ENCODE assay signal across 23 cellular contexts in the genomic region with DNA sequence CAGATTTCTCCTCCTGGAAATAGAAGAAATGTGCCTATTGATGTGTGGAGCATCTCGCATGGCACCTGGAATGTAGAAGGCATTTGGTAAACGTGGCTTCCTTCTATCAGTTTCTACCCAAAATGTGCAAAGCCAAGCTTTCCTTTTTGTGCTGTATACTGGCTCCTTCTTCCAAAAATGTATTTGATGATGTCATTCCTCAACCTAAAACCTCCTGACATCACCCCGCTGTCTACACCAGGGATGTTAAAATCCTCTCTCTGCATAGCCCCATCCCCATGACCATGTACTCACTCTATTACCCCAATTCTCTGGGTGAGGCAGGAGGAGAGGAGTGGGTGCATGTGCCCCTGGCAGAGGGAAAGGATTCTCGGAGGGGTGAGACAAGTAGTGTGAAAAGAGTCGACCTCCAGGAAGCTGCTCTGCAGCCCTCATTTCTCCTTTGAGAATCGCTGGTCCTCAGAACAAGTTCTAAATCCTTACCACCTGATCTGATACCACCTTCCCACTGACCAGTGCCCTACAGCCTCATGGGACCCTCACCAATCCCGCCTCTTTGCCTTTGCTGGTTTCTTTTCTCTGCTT. TPM values are rescaled to one million over a fixed set of nuclear protein-coding genes. Genes with fewer than 3 reads are reported as not detected.
DNase-seq lines count a peak whose midpoint lies in the region; ATAC-seq, FAIRE-seq and TF ChIP-seq lines count a peak whose summit lies in the region.
"Had no signal": no experiment of that assay in that cellular context is flagged by ENCODE, and none has a peak within 500 bp of the region (broad histone marks: within the 10 kb centered on the region; RNA-seq: fewer than 3 reads in every experiment).

No MANE protein-coding gene starts in this region.

- FAIRE-seq in K562 (lab: Jason Lieb, UNC): no peak
- FAIRE-seq: A204.1, GM12891, GM18507, H54 had no signal

- H3K4me3 ChIP-seq in right atrium auricular region: no peak overlapping the region
- H3K4me3 ChIP-seq in K562: no peak overlapping the region
- H3K4me3 ChIP-seq: BLaER1, HAP-1 had no signal

- no peak for TF ChIP-seq POLR2A in K562 (conservative IDR thresholded peaks at IDR 0.05)

- H3K36me3 ChIP-seq in right atrium auricular region (no peaks in the 10 kb centered on the region), K562 (ENCODE audit: control insufficient read depth, insufficient read depth, low read length) (no peaks in the 10 kb centered on the region)
- H3K36me3 ChIP-seq: BLaER1, HAP-1 had no signal

- DNase-seq in right atrium auricular region (ENCODE audit: low spot score) (peak; percentile 11), cardiac septum (ENCODE audit: low spot score) (no peak), K562 (ENCODE audit: extremely low read depth in 1 of 4, low spot score in 3 of 4) (no peak), islet precursor cell (peak; percentile 7), KG1 (lab: John Stamatoyannopoulos, UW) (no peak), COLO668 (lab: John Stamatoyannopoulos, UW; ENCODE audit: unreplicated experiment) (no peak)
- DNase-seq: CD4-positive, CD25-positive, alpha-beta regulatory T cell; CD8-positive, alpha-beta T cell; DMS53; DMS79 treated with DMSO at 0.1 percent for 48 hours; GF-D8; GOT3 had no signal

- H2AFZ ChIP-seq in K562 (ENCODE audit: low read depth, low read length): no peak overlapping the region

- H3K27ac ChIP-seq in right atrium auricular region (no peak overlapping the region), K562 (ENCODE audit: extremely low read depth, low read depth, low read length) (no peak overlapping the region)
- H3K27ac ChIP-seq: 22Rv1, BLaER1, C4-2B had no signal

- H3K4me1 ChIP-seq in right atrium auricular region (no peaks in the 10 kb centered on the region), K562 (replicated peaks in 1 of 2; ENCODE audit: control insufficient read depth in 2 of 2, insufficient read depth in 2 of 2, low read length in 2 of 2) (no peaks in the 10 kb centered on the region)
- H3K4me1 ChIP-seq: BLaER1, HAP-1 had no signal

- POLR2A ChIA-PET in K562 (lab: Yijun Ruan, JAX): interaction anchor here (0.5 kb wide), 1 partner anchor 894 kb away, joined by 3 read pairs; no protein-coding TSS in a partner anchor

- no TSS peak for BruUV-seq in K562 (replicated peaks; lab: Mats Ljungman, UMichigan)

- no peaks in the 10 kb centered on the region for H3K9me1 ChIP-seq in K562 (ENCODE audit: control insufficient read depth, insufficient read depth, low read length)

- H3K4me2 ChIP-seq in K562 (ENCODE audit: insufficient read depth, low read length): no peak overlapping the region
- H3K4me2 ChIP-seq: BLaER1 had no signal

- in situ Hi-C loops in K562 (cut with MboI): no loop called here

- WGBS in K562 (ENCODE audit: insufficient coverage, low coverage, missing lambda C conversion rate): 1% methylated on average over 7 of the region's 7 CpGs

- no peak for TF ChIP-seq CTCF in right atrium auricular region (IDR thresholded peaks at IDR 0.05)
- no peak for TF ChIP-seq CTCF in K562 (IDR thresholded peaks at IDR 0.05 in 2 of 3, conservative IDR thresholded peaks at IDR 0.05 in 1 of 3; ENCODE audit: insufficient read depth in 2 of 3, low read depth in 1 of 3, low read length in 3 of 3)

- H4K20me1 ChIP-seq in K562 (replicated peaks; ENCODE audit: control insufficient read depth, insufficient read depth, low read length): no peaks in the 10 kb centered on the region
- H4K20me1 ChIP-seq: BLaER1 had no signal

- H3K9me3 ChIP-seq in right atrium auricular region (no peaks in the 10 kb centered on the region), K562 (replicated peaks; ENCODE audit: control insufficient read depth, insufficient read depth, low read depth, low read length) (no peaks in the 10 kb centered on the region)
- H3K9me3 ChIP-seq: BLaER1, HAP-1 had no signal

- no peak overlapping the region for H3K9ac ChIP-seq in K562 (ENCODE audit: insufficient read depth in 1 of 2, low read depth in 2 of 2, low read length in 2 of 2)
- H3K9ac ChIP-seq: BLaER1 had no signal

- CTCF ChIA-PET in K562 (lab: Yijun Ruan, JAX; ENCODE audit: low intra/inter-chr PET ratio): no interaction called here

- ATAC-seq in K562 (no peak), GM21717 (IDR thresholded peaks at IDR 0.05; ENCODE audit: unreplicated experiment) (no peak)
- ATAC-seq: CD8-positive, alpha-beta T cell had no signal

- no peaks in the 10 kb centered on the region for H3K79me2 ChIP-seq in K562 (ENCODE audit: control insufficient read depth, insufficient read depth, low read length)

- H3K27me3 ChIP-seq in right atrium auricular region (no peaks in the 10 kb centered on the region), K562 (ENCODE audit: control insufficient read depth in 2 of 2, insufficient read depth in 2 of 2, low read length in 2 of 2) (peaks cover 39 to 52% of the 10 kb centered on the region in 2 experiments)
- H3K27me3 ChIP-seq: BLaER1 had no signal

- intact Hi-C loops in cardiac septum (cut with DNase I): no loop called here
- intact Hi-C loops in K562 (cut with micrococcal nuclease): no loop called here

- no peak for TF ChIP-seq EP300 in K562 (IDR thresholded peaks at IDR 0.05; ENCODE audit: low read length)

- TF ChIP-seq RAD21 in K562 (CRISPR knock-in tag; conservative IDR thresholded peaks at IDR 0.05 in 1 of 2, IDR thresholded peaks at IDR 0.05 in 1 of 2): no peak

TF ChIP-seq in K562, 482 proteins besides CTCF, POLR2A, EP300 and RAD21:
- no peak for TF ChIP-seq ZBED1 (IDR thresholded peaks at IDR 0.05)
- TF ChIP-seq, protein P1, sequence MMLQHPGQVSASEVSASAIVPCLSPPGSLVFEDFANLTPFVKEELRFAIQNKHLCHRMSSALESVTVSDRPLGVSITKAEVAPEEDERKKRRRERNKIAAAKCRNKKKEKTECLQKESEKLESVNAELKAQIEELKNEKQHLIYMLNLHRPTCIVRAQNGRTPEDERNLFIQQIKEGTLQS (IDR thresholded peaks at IDR 0.05): peak; percentile 55
- TF ChIP-seq, protein P1 (CRISPR knock-in tag; conservative IDR thresholded peaks at IDR 0.05): no peak

RNA-seq across cellular contexts. Expression of a gene that starts 11.7 kb away (rescaled TPM):
- total RNA-seq in right atrium auricular region: 10 to 100 TPM; 14.2 to 17.4 TPM
- total RNA-seq in cardiac septum: 27.6 TPM
- 44.1 and 73.3 TPM in 2 replicates for total RNA-seq in K562 (2011; cell fraction: chromatin; rRNA removed; ENCODE audit: low replicate concordance)
- 38.2 and 47.2 TPM in 2 replicates for total RNA-seq in K562 (2011; cell fraction: nucleolus; rRNA removed)
- 43.8 and 50.4 TPM in 2 replicates for total RNA-seq in K562 (2011; cell fraction: nucleoplasm; rRNA removed)
- total RNA-seq in K562 (2014; rRNA removed): 36.1 and 51.0 TPM in 2 replicates
- total RNA-seq in K562 (2014; rRNA removed; fragmentation: Illumina TruSeq; extraction: Trizol): 23.8 and 25.7 TPM in 2 replicates
- total RNA-seq in K562 (2015; rRNA removed; fragmentation: Illumina TruSeq; extraction: Trizol): 28.4 and 33.6 TPM in 2 replicates
- total RNA-seq in K562 (2021): 52.0 and 62.3 TPM in 2 replicates
- polyA plus RNA-seq in K562 (2011; rRNA removed): 49.9 and 58.8 TPM in 2 replicates
- polyA plus RNA-seq in K562 (2011; cell fraction: cytosol; rRNA removed): 51.3 and 58.8 TPM in 2 replicates
- polyA plus RNA-seq in K562 (2011; cell fraction: nucleus; rRNA removed): 70.4 and 86.1 TPM in 2 replicates
- 68.1 and 71.4 TPM in 2 replicates for polyA plus RNA-seq in K562 (2012)
- polyA plus RNA-seq in K562 (2014; fragmentation: Illumina TruSeq; extraction: Trizol): 60.6 and 72.2 TPM in 2 replicates
- 10 to 100 TPM; 45.0 to 72.5 TPM for polyA plus RNA-seq in K562 (2014; fragmentation: Nextera tagmentation; extraction: Ambion mirVana)
- 78.5 and 83.4 TPM in 2 replicates for polyA plus RNA-seq in K562 (2014; rRNA removed)
- 18.9 and 20.4 TPM in 2 replicates for polyA minus RNA-seq in K562 (2011; rRNA and poly(A)+ RNA removed)
- polyA minus RNA-seq in K562 (2011; cell fraction: cytosol; rRNA and poly(A)+ RNA removed): 11.6 and 15.7 TPM in 2 replicates
- polyA minus RNA-seq in K562 (2011; cell fraction: nucleus; rRNA and poly(A)+ RNA removed): 41.7 and 72.9 TPM in 2 replicates

RNA-seq across cellular contexts. Expression of a gene that starts 58.6 kb away (rescaled TPM):
- total RNA-seq in right atrium auricular region (10 to 100 TPM in 1 of 2 donors, 1 to 10 TPM in 1; 9.1 to 10.8 TPM), cardiac septum (13.1 TPM), K562 (2014; rRNA removed) (not detected in 2 replicates), K562 (2014; rRNA removed; fragmentation: Illumina TruSeq; extraction: Trizol) (not detected in 2 replicates), K562 (2015; rRNA removed; fragmentation: Illumina TruSeq; extraction: Trizol) (not detected in 2 replicates), K562 (2021) (not detected in 2 replicates)
- not detected in 2 replicates for total RNA-seq in K562 (2011; cell fraction: chromatin; rRNA removed; ENCODE audit: low replicate concordance)
- 0.13 TPM in 1 of 2 replicates, not detected in the other for total RNA-seq in K562 (2011; cell fraction: nucleolus; rRNA removed)
- 0.15 TPM in 1 of 2 replicates, not detected in the other for total RNA-seq in K562 (2011; cell fraction: nucleoplasm; rRNA removed)
- polyA plus RNA-seq in K562 (2011; rRNA removed) (not detected in 2 replicates), K562 (2014; fragmentation: Illumina TruSeq; extraction: Trizol) (not detected in 2 replicates), K562 (2014; fragmentation: Nextera tagmentation; extraction: Ambion mirVana) (not detected), K562 (2014; rRNA removed) (not detected in 2 replicates)
- not detected in 2 replicates for polyA plus RNA-seq in K562 (2011; cell fraction: cytosol; rRNA removed)
- polyA plus RNA-seq in K562 (2011; cell fraction: nucleus; rRNA removed): 0.03 TPM in 1 of 2 replicates, not detected in the other
- polyA plus RNA-seq in K562 (2012): 0.01 TPM in 1 of 2 replicates, not detected in the other
- polyA minus RNA-seq in K562 (2011; rRNA and poly(A)+ RNA removed): not detected in 2 replicates
- not detected in 2 replicates for polyA minus RNA-seq in K562 (2011; cell fraction: cytosol; rRNA and poly(A)+ RNA removed)
- polyA minus RNA-seq in K562 (2011; cell fraction: nucleus; rRNA and poly(A)+ RNA removed): not detected in 2 replicates
- total RNA-seq: CD4-positive, CD25-positive, alpha-beta regulatory T cell; G401 had no signal
- polyA plus RNA-seq: AG04450; CD4-positive, CD25-positive, alpha-beta regulatory T cell had no signal

Comparison
In these comparisons a context has a peak if more than half of its experiments do, and no peak if none do; other contexts are left out.
1. DNase-seq: peak in right atrium auricular region (single experiment) and islet precursor cell (single experiment); none in cardiac septum (single experiment), K562 (0 of 4), KG1 (single experiment) and COLO668 (single experiment).
2. RNA of a gene that starts 58.6 kb away (total RNA-seq): 13.1 TPM in cardiac septum (single experiment) and 9.1 to 10.8 TPM in right atrium auricular region; 0.13 to 0.15 TPM in K562; every median in the first group is over 4 times any median in the second.